Comparison of ENCODE assay signal across 21 cellular contexts in genomic region chr11:99960536-99960935, GRCh38.
DNase-seq lines count a peak whose midpoint lies in the region; ATAC-seq and TF ChIP-seq lines count a peak whose summit lies in the region.
"Had no signal": no experiment of that assay in that cellular context is flagged by ENCODE, and none has a peak within 500 bp of the region (broad histone marks: within the 10 kb centered on the region; RNA-seq: fewer than 3 reads in every experiment).

No MANE protein-coding gene starts in this region.

- no peaks in the 10 kb centered on the region for H3K36me3 ChIP-seq in kidney epithelial cell (ENCODE audit: control insufficient read depth, insufficient read depth, low read length)
- H3K36me3 ChIP-seq: BE2C; BLaER1 treated with 17β-estradiol and CSF1 and Interleukin-3, amounts not matched to agents 10 nM and 100 nM had no signal

- TF ChIP-seq CTCF in kidney epithelial cell (IDR thresholded peaks at IDR 0.05; ENCODE audit: insufficient read depth, low read length, poor library complexity, severe bottlenecking), result no peak

- H3K4me3 ChIP-seq in kidney epithelial cell (ENCODE audit: low read depth, low read length), result no peak overlapping the region
- H3K4me3 ChIP-seq: A549; BLaER1 treated with 17β-estradiol and CSF1 and Interleukin-3, amounts not matched to agents 10 nM and 100 nM; GM23248 had no signal

- ATAC-seq in HG03571 (IDR thresholded peaks at IDR 0.05; ENCODE audit: unreplicated experiment), result no peak
- ATAC-seq: A549, HCT116 had no signal

- DNase-seq in H4 (ENCODE audit: low spot score) (peak; percentile 8), amniotic epithelial cell (ENCODE audit: low read depth) (peak; percentile 60), kidney epithelial cell (ENCODE audit: low read depth) (peak; percentile 5), NCI-H146 (lab: John Stamatoyannopoulos, UW) (no peak)
- DNase-seq in activated CD4-positive, alpha-beta T cell treated with anti-CD3 and anti-CD28 coated beads, Interleukin-2, amount 50 U/mL, for 4 hours, result no peak
- no peak for DNase-seq in stimulated activated CD4-positive, alpha-beta T cell treated with anti-CD3 and anti-CD28 coated beads, Interleukin-12 subunit alpha, Interleukin-12 subunit beta, amount 100 ng/mL, for 4 hours
- DNase-seq: 8988T; ACHN; AML-193; BE2C; Calu3; CD4-positive, alpha-beta T cell; CD8-positive, alpha-beta memory T cell; DMS53; DMS79 treated with DMSO at 0.1 percent for 48 hours; GM23248; H9 had no signal

- H3K27me3 ChIP-seq in kidney epithelial cell (ENCODE audit: control insufficient read depth, insufficient read depth, low read length), result no peaks in the 10 kb centered on the region
- H3K27me3 ChIP-seq: BE2C; BLaER1 treated with 17β-estradiol and CSF1 and Interleukin-3, amounts not matched to agents 10 nM and 100 nM had no signal

Comparison
In these comparisons a context has a peak if more than half of its experiments do, and no peak if none do; other contexts are left out.
1. DNase-seq: peak in H4 (single experiment), amniotic epithelial cell (single experiment) and kidney epithelial cell (single experiment); none in activated CD4-positive, alpha-beta T cell treated with anti-CD3 and anti-CD28 coated beads, Interleukin-2, amount 50 U/mL, for 4 hours (0 of 2), stimulated activated CD4-positive, alpha-beta T cell treated with anti-CD3 and anti-CD28 coated beads, Interleukin-12 subunit alpha, Interleukin-12 subunit beta, amount 100 ng/mL, for 4 hours (single experiment) and NCI-H146 (single experiment).